ENCODE assay signal across 24 cellular contexts in genomic region chr10:86692023-86692514, GRCh38. TPM values are rescaled to one million over a fixed set of nuclear protein-coding genes. Genes with fewer than 3 reads are reported as not detected.
A peak's percentile ranks its signal among the peaks of the same experiment; 100 is the strongest.
DNase-seq lines count a peak whose midpoint lies in the region; ATAC-seq and TF ChIP-seq lines count a peak whose summit lies in the region.
"Had no signal": no experiment of that assay in that cellular context is flagged by ENCODE, and none has a peak within 500 bp of the region (broad histone marks: within the 10 kb centered on the region; RNA-seq: fewer than 3 reads in every experiment).

No MANE protein-coding gene starts in this region.

- H3K9ac ChIP-seq in Karpas-422 (ENCODE audit: low read length) = no peak overlapping the region

- no peak for TF ChIP-seq EP300 in transverse colon (IDR thresholded peaks at IDR 0.05; ENCODE audit: low read depth)

- ATAC-seq in Right ventricle myocardium inferior (no peak), left ventricle myocardium superior (peak; percentile 0), gastrocnemius medialis (peak in 1 of 2 donors; percentile 19), GM18517 (IDR thresholded peaks at IDR 0.05; ENCODE audit: unreplicated experiment) (no peak)

- H3K27me3 ChIP-seq in cardiac muscle cell (no peaks in the 10 kb centered on the region), gastrocnemius medialis (no peaks in the 10 kb centered on the region), Karpas-422 (ENCODE audit: low read length) (no peaks in the 10 kb centered on the region), transverse colon (no peaks in the 10 kb centered on the region)

- H3K27ac ChIP-seq in cardiac muscle cell (peak overlapping the region; percentile 92), gastrocnemius medialis (peak overlapping the region; percentile 58 to 99 (median 66)), Karpas-422 (ENCODE audit: low read length) (no peak overlapping the region), transverse colon (no peak overlapping the region)
- H3K27ac ChIP-seq: HL-60, RWPE1 had no signal

- TF ChIP-seq POLR2A in gastrocnemius medialis (IDR thresholded peaks at IDR 0.05) (no peak), transverse colon (IDR thresholded peaks at IDR 0.05) (no peak)

- H3K4me1 ChIP-seq in cardiac muscle cell (ENCODE audit: low read depth) (peaks cover 48% of the 10 kb centered on the region), gastrocnemius medialis (peaks cover 41 to 46% of the 10 kb centered on the region in 2 donors), Karpas-422 (ENCODE audit: low read length) (0 out of 2 replicates have a peak, but pooled peaks cover 2% of the 10 kb centered on the region), transverse colon (peaks cover 0 to 18% (median 4%) of the 10 kb centered on the region in 4 donors)

- H3K79me2 ChIP-seq in Karpas-422 (ENCODE audit: low read length) = no peaks in the 10 kb centered on the region

- no peaks in the 10 kb centered on the region for H4K20me1 ChIP-seq in Karpas-422 (ENCODE audit: insufficient read depth, low read depth, low read length)

- H3K36me3 ChIP-seq in cardiac muscle cell (peaks cover 42% of the 10 kb centered on the region), gastrocnemius medialis (peaks cover 0 to 46% of the 10 kb centered on the region in 2 donors), Karpas-422 (ENCODE audit: insufficient read depth, low read length) (no peaks in the 10 kb centered on the region), transverse colon (no peaks in the 10 kb centered on the region)

- DNase-seq in cardiac muscle cell (ENCODE audit: low read depth in 1 of 2, low spot score in 1 of 2) (no peak), Right ventricle myocardium inferior (ENCODE audit: missing footprints) (no peak), left ventricle myocardium superior (no peak), gastrocnemius medialis (peak in 1 of 2 donors; percentile 73), Karpas-422 (no peak), transverse colon (no peak)
- DNase-seq: 8988T, Calu3, DMS79 treated with DMSO at 0.1 percent for 48 hours, GF-D8, GOT3, HCEC 1CT, NCI-H1092, NCI-H1417 treated with DMSO at 0.1 percent for 48 hours, NCI-H1694 treated with DMSO at 0.1 percent for 48 hours, NCI-H2081, NCI-H2227 treated with DMSO at 0.1 percent for 48 hours, NCI-H526 treated with DMSO at 0.1 percent for 48 hours, SIG-M5 had no signal

- TF ChIP-seq CTCF in cardiac muscle cell (IDR thresholded peaks at IDR 0.05; ENCODE audit: low read depth, low read length) = no peak
- TF ChIP-seq CTCF in gastrocnemius medialis (IDR thresholded peaks at IDR 0.05 in 4 of 5, conservative IDR thresholded peaks at IDR 0.05 in 1 of 5) = no peak
- no peak for TF ChIP-seq CTCF in transverse colon (IDR thresholded peaks at IDR 0.05)

- in situ Hi-C loops in gastrocnemius medialis (cut with MboI; ENCODE audit: low sequenced_read_pairs in 4 of 4) (loop anchor here in 1 of 4 donors (10.0 kb wide), 1 partner anchor 203 kb away; no protein-coding TSS in a partner anchor), transverse colon (cut with MboI; ENCODE audit: low pct_ligation_motif_present in 1 of 4, low pct_unique_long_range_greater_than_20kb in 1 of 4, low sequenced_read_pairs in 3 of 4) (loop anchor here in 1 of 4 donors (10.0 kb wide), 1 partner anchor 203 kb away; no protein-coding TSS in a partner anchor)

- no peaks in the 10 kb centered on the region for H3K9me2 ChIP-seq in Karpas-422 (replicated peaks; ENCODE audit: insufficient read depth, low read length)

- intact Hi-C loops in Right ventricle myocardium inferior (cut with DNase I) = no loop called here
- intact Hi-C loops in left ventricle myocardium superior (cut with micrococcal nuclease) = no loop called here
- intact Hi-C loops in gastrocnemius medialis (cut with DNase I; ENCODE audit: low total_unique reads) = no loop called here
- intact Hi-C loops in transverse colon (cut with DNase I; ENCODE audit: low total_unique reads) = loop anchor here (5.0 kb wide), 1 partner anchor 210 kb away; no protein-coding TSS in a partner anchor

- H3K4me2 ChIP-seq in Karpas-422 (ENCODE audit: low read depth, low read length, poor library complexity, severe bottlenecking) = no peak overlapping the region

- H3K4me3 ChIP-seq in cardiac muscle cell = no peak overlapping the region
- H3K4me3 ChIP-seq in gastrocnemius medialis = no peak overlapping the region
- no peak overlapping the region for H3K4me3 ChIP-seq in Karpas-422 (ENCODE audit: low read length)
- H3K4me3 ChIP-seq in transverse colon = no peak overlapping the region

- 88% methylated on average over 5 of the region's 8 CpGs; no CpG with 5 or more reads in 1 of the 2 donors for WGBS in transverse colon (ENCODE audit: low coverage in 1 of 2), 2 donors

- H3K9me3 ChIP-seq in cardiac muscle cell (ENCODE audit: low read depth) (no peaks in the 10 kb centered on the region), gastrocnemius medialis (no peaks in the 10 kb centered on the region), Karpas-422 (ENCODE audit: low read length) (no peaks in the 10 kb centered on the region), transverse colon (no peaks in the 10 kb centered on the region)

- no peak overlapping the region for H2AFZ ChIP-seq in Karpas-422 (ENCODE audit: low read length)

RNA-seq across cellular contexts. Expression of gene LDB3, which starts 23.8 kb away (rescaled TPM):
- total RNA-seq in cardiac muscle cell (202 and 213 TPM in 2 replicates), Right ventricle myocardium inferior (1,478 TPM), left ventricle myocardium superior (1,459 TPM), gastrocnemius medialis (100 to 1,000 TPM; 164 to 305 (median 227) TPM), transverse colon (10 to 100 TPM in 1 of 4 donors, 1 to 10 TPM in 3; 2.2 to 32.5 (median 2.9) TPM)
- polyA plus RNA-seq in cardiac muscle cell = 266 and 317 TPM in 2 replicates
- 8.3 and 15.5 TPM in 2 replicates for total RNA-seq in Karpas-422 (2014; rRNA removed; shearing (Covaris generic); ENCODE audit: low replicate concordance)
- total RNA-seq: Calu3 had no signal

RNA-seq across cellular contexts. Expression of gene OPN4, which starts 37.7 kb away (rescaled TPM):
- total RNA-seq in cardiac muscle cell (0.18 TPM in 1 of 2 replicates, not detected in the other), Right ventricle myocardium inferior (0.41 TPM), left ventricle myocardium superior (0.25 TPM), gastrocnemius medialis (1 to 10 TPM in 1 of 4 donors, under 1 TPM in 2, not detected in 1; 0.13 to 4.2 (median 0.92) TPM), transverse colon (1 to 10 TPM in 1 of 4 donors, not detected in 3; 1.5 TPM)
- 0.24 TPM in 1 of 2 replicates, not detected in the other for polyA plus RNA-seq in cardiac muscle cell
- total RNA-seq in Karpas-422 (2014; rRNA removed; shearing (Covaris generic); ENCODE audit: low replicate concordance) = not detected in 2 replicates
- total RNA-seq: Calu3, NCI-H460 had no signal
- polyA plus RNA-seq: BJ had no signal

Comparison
In these comparisons a context has a peak if more than half of its experiments do, and no peak if none do; other contexts are left out.
1. H3K27ac ChIP-seq: peak in cardiac muscle cell (single experiment) and gastrocnemius medialis (4 of 4); none in Karpas-422 (single experiment) and transverse colon (0 of 4).